Comparison of ENCODE assay signal across 12 cellular contexts in genomic region chr19:15374796-15375440, GRCh38. TPM values are rescaled to one million over a fixed set of nuclear protein-coding genes. Genes with fewer than 3 reads are reported as not detected.
DNase-seq lines count a peak whose midpoint lies in the region; ATAC-seq, FAIRE-seq and TF ChIP-seq lines count a peak whose summit lies in the region.
"Had no signal": no experiment of that assay in that cellular context is flagged by ENCODE, and none has a peak within 500 bp of the region (broad histone marks: within the 10 kb centered on the region; RNA-seq: fewer than 3 reads in every experiment).

No MANE protein-coding gene starts in this region.

- H2AFZ ChIP-seq in GM12878 (ENCODE audit: control insufficient read depth, low read depth, low read length), result no peak overlapping the region

- no peak overlapping the region for H3K4me2 ChIP-seq in GM12878 (ENCODE audit: control insufficient read depth, insufficient read depth)

- no peaks in the 10 kb centered on the region for H3K9me3 ChIP-seq in GM12878 (replicated peaks; ENCODE audit: control insufficient read depth, insufficient read depth, low read length)
- no peaks in the 10 kb centered on the region for H3K9me3 ChIP-seq in gastrocnemius medialis
- H3K9me3 ChIP-seq: SJSA1 had no signal

- H4K20me1 ChIP-seq in GM12878 (ENCODE audit: control insufficient read depth, insufficient read depth), result 0 out of 2 replicates have a peak, but pooled peaks cover 5% of the 10 kb centered on the region

- no peak overlapping the region for H3K4me3 ChIP-seq in GM12878
- peak overlapping the region; percentile 12 to 37 (median 21) for H3K4me3 ChIP-seq in gastrocnemius medialis
- H3K4me3 ChIP-seq: SJSA1 had no signal

- no peak for FAIRE-seq in GM12878 (lab: Jason Lieb, UNC)

- peak; percentile 20 for DNase-seq in GM13976 (ENCODE audit: low spot score)
- DNase-seq in GM12878 (ENCODE audit: low read depth, low spot score), result no peak
- DNase-seq in left ventricle myocardium superior, result peak; percentile 88
- DNase-seq in gastrocnemius medialis, result peak; percentile 81 to 85
- no peak for DNase-seq in omental fat pad (ENCODE audit: low spot score)
- DNase-seq in NCI-H2081 (lab: John Stamatoyannopoulos, UW), result no peak
- no peak for DNase-seq in SHP77 (lab: John Stamatoyannopoulos, UW)
- DNase-seq: NCI-H1417 treated with DMSO at 0.1 percent for 48 hours, NCI-H82 had no signal

- SMC1A ChIA-PET in GM12878 (lab: Charles Lee; ENCODE audit: uncharacterized antibody, unreplicated experiment), result interaction anchor here (1.6 to 1.8 kb wide), 3 partner anchors 14 to 45 kb away, joined by 3 to 6 read pairs (median 3); partner anchors contain the start of gene AKAP8L

- TF ChIP-seq CTCF in GM13976 (IDR thresholded peaks at IDR 0.05; ENCODE audit: borderline replicate concordance, control extremely low read depth, extremely low read depth, insufficient read depth, missing control alignments), result no peak
- TF ChIP-seq CTCF in GM12878 (IDR thresholded peaks at IDR 0.05 in 2 of 3, conservative IDR thresholded peaks at IDR 0.05 in 1 of 3; ENCODE audit: control insufficient read depth in 2 of 3, extremely low read depth in 1 of 3, insufficient read depth in 1 of 3, low read depth in 3 of 3, low read length in 3 of 3), result no peak
- no peak for TF ChIP-seq CTCF in gastrocnemius medialis (IDR thresholded peaks at IDR 0.05 in 4 of 5, conservative IDR thresholded peaks at IDR 0.05 in 1 of 5)
- no peak for TF ChIP-seq CTCF in omental fat pad (IDR thresholded peaks at IDR 0.05)

- H3K4me1 ChIP-seq in GM12878 (ENCODE audit: control insufficient read depth, insufficient read depth, low read length) (0 out of 2 replicates have a peak, but pooled peaks cover 2% of the 10 kb centered on the region), gastrocnemius medialis (peaks cover 46 to 48% of the 10 kb centered on the region in 2 donors)

- ATAC-seq in GM12878, result no peak
- peak; percentile 43 for ATAC-seq in left ventricle myocardium superior
- ATAC-seq in gastrocnemius medialis, result peak; percentile 40 to 48
- ATAC-seq in omental fat pad (ENCODE audit: low FRiP score), result no peak
- ATAC-seq in GM18517 (IDR thresholded peaks at IDR 0.05; ENCODE audit: unreplicated experiment), result no peak
- ATAC-seq: activated CD4-positive, CD25-positive, alpha-beta regulatory T cell treated with anti-CD3 and anti-CD28 coated beads, Interleukin-2, amount 50 U/mL, for 24 hours had no signal

- peaks cover 59% of the 10 kb centered on the region for H3K79me2 ChIP-seq in GM12878 (ENCODE audit: control insufficient read depth, insufficient read depth, low read length)

- BruUV-seq in GM12878 (replicated peaks; lab: Mats Ljungman, UMichigan), result TSS peak; percentile 11

- H3K27ac ChIP-seq in GM12878 (ENCODE audit: control insufficient read depth, insufficient read depth) (no peak overlapping the region), gastrocnemius medialis (peak overlapping the region; percentile 92 to 99 (median 96))
- H3K27ac ChIP-seq: SJSA1 had no signal

- H3K27me3 ChIP-seq in GM12878 (replicated peaks in 1 of 2; ENCODE audit: control insufficient read depth in 2 of 2, insufficient read depth in 2 of 2, low read length in 1 of 2), result no peaks in the 10 kb centered on the region
- no peaks in the 10 kb centered on the region for H3K27me3 ChIP-seq in gastrocnemius medialis
- H3K27me3 ChIP-seq: SJSA1 had no signal

- RAD21 ChIA-PET in GM12878 (lab: Charles Lee; ENCODE audit: unreplicated experiment), result no interaction called here

- TF ChIP-seq POLR2A in GM12878 (IDR thresholded peaks at IDR 0.05; ENCODE audit: low read depth, low read length) (peak; percentile 46; the same call in 1 of the 2 replicates), gastrocnemius medialis (IDR thresholded peaks at IDR 0.05) (peak in 1 of 2 donors; percentile 48)

- TF ChIP-seq RAD21 in GM12878 (IDR thresholded peaks at IDR 0.05; ENCODE audit: insufficient read depth, low read depth, low read length), result no peak

- H3K36me3 ChIP-seq in GM12878 (ENCODE audit: control insufficient read depth in 2 of 2, insufficient read depth in 2 of 2, low read length in 1 of 2) (peaks cover 8 to 36% of the 10 kb centered on the region in 2 experiments; a peak in 3 of 4 replicates), gastrocnemius medialis (peaks cover 0 to 39% of the 10 kb centered on the region in 2 donors)

- TF ChIP-seq EP300 in GM12878 (IDR thresholded peaks at IDR 0.05; ENCODE audit: borderline replicate concordance in 1 of 2, control insufficient read depth in 1 of 2, low read depth in 2 of 2, low read length in 2 of 2), result no peak

- CTCF ChIA-PET in GM12878 (lab: Yijun Ruan, JAX), result no interaction called here

- 91% methylated on average over 24 of the region's 24 CpGs for WGBS in GM12878 (ENCODE audit: insufficient coverage, insufficient replicate concordance, low lambda C conversion rate, missing lambda C conversion rate)

- POLR2A ChIA-PET in GM12878 (lab: Charles Lee), result no interaction called here

- in situ Hi-C loops in GM13976 (cut with MboI; ENCODE audit: low sequenced_read_pairs, unreplicated experiment), result no loop called here
- in situ Hi-C loops in GM12878 (cut with MboI), result no loop called here
- in situ Hi-C loops in gastrocnemius medialis (cut with MboI; ENCODE audit: low sequenced_read_pairs in 4 of 4), result loop anchor here (10.0 to 25.0 kb wide), 3 partner anchors 60 to 187 kb away; no protein-coding TSS in a partner anchor

- no peak overlapping the region for H3K9ac ChIP-seq in GM12878 (ENCODE audit: control insufficient read depth, insufficient read depth, low read length)

- intact Hi-C loops in GM12878 (cut with micrococcal nuclease; ENCODE audit: unreplicated experiment) (loop anchor here (5.0 kb wide), 2 partner anchors 87 to 113 kb away; partner anchors contain the start of gene RASAL3), left ventricle myocardium superior (cut with micrococcal nuclease) (no loop called here), gastrocnemius medialis (cut with DNase I; ENCODE audit: low total_unique reads) (loop anchor here (5.0 kb wide), 1 partner anchor 182 kb away; no protein-coding TSS in a partner anchor)

RNA-seq across cellular contexts. Expression of gene AKAP8, which starts 4.7 kb away (rescaled TPM):
- 26.9 and 28.2 TPM in 2 replicates for total RNA-seq in GM12878 (2013; cell fraction: nucleolus; rRNA removed)
- total RNA-seq in GM12878 (2014; rRNA removed) (23.7 and 24.5 TPM in 2 replicates), GM12878 (2014; rRNA removed; fragmentation: Illumina TruSeq; extraction: Trizol) (13.2 and 13.7 TPM in 2 replicates), GM12878 (2021) (51.1 and 57.7 TPM in 2 replicates), left ventricle myocardium superior (24.0 TPM), gastrocnemius medialis (10 to 100 TPM; 26.0 to 41.5 (median 27.5) TPM), omental fat pad (10 to 100 TPM; 17.5 to 45.6 (median 22.8) TPM)
- 10.9 TPM for polyA plus RNA-seq in GM12878 (2011; ENCODE audit: low read depth)
- polyA plus RNA-seq in GM12878 (2011; rRNA removed) (14.0 and 17.6 TPM in 2 replicates), GM12878 (2014; fragmentation: Illumina TruSeq; extraction: Trizol) (13.5 and 14.2 TPM in 2 replicates), GM12878 (2014; fragmentation: Nextera tagmentation; extraction: Ambion mirVana) (1 to 10 TPM; 5.3 to 5.5 TPM), GM12878 (2014; rRNA removed) (25.7 and 34.8 TPM in 2 replicates), GM12878 (2016; fragmentation: Nextera tagmentation; extraction: Ambion mirVana) (10 to 100 TPM; 26.3 to 27.8 TPM)
- 13.1 and 17.0 TPM in 2 replicates for polyA plus RNA-seq in GM12878 (2011; cell fraction: cytosol; rRNA removed)
- 44.7 and 58.8 TPM in 2 replicates for polyA plus RNA-seq in GM12878 (2011; cell fraction: nucleus; rRNA removed)
- polyA plus RNA-seq in GM12878 (2012), result 15.5 and 20.8 TPM in 2 replicates
- polyA minus RNA-seq in GM12878 (2011; rRNA and poly(A)+ RNA removed), result 8.9 and 10.5 TPM in 2 replicates
- 14.3 and 14.4 TPM in 2 replicates for polyA minus RNA-seq in GM12878 (2011; cell fraction: cytosol; rRNA and poly(A)+ RNA removed)
- 5.0 and 14.5 TPM in 2 replicates for polyA minus RNA-seq in GM12878 (2011; cell fraction: nucleus; rRNA and poly(A)+ RNA removed)

RNA-seq across cellular contexts. Expression of gene BRD4, which starts 42.6 kb away (rescaled TPM):
- total RNA-seq in GM12878 (2013; cell fraction: nucleolus; rRNA removed), result 132 and 152 TPM in 2 replicates
- total RNA-seq in GM12878 (2014; rRNA removed) (9.3 and 11.4 TPM in 2 replicates), GM12878 (2014; rRNA removed; fragmentation: Illumina TruSeq; extraction: Trizol) (8.2 and 9.3 TPM in 2 replicates), GM12878 (2021) (84.4 and 88.8 TPM in 2 replicates), left ventricle myocardium superior (67.4 TPM), gastrocnemius medialis (10 to 100 TPM; 64.8 to 83.2 (median 73.9) TPM), omental fat pad (10 to 100 TPM; 22.6 to 49.1 (median 30.1) TPM)
- polyA plus RNA-seq in GM12878 (2011; ENCODE audit: low read depth), result 13.0 TPM
- polyA plus RNA-seq in GM12878 (2011; rRNA removed) (3.9 and 6.0 TPM in 2 replicates), GM12878 (2014; fragmentation: Illumina TruSeq; extraction: Trizol) (12.1 and 22.9 TPM in 2 replicates), GM12878 (2014; fragmentation: Nextera tagmentation; extraction: Ambion mirVana) (1 to 10 TPM; 5.3 to 8.6 TPM), GM12878 (2014; rRNA removed) (18.3 and 26.8 TPM in 2 replicates), GM12878 (2016; fragmentation: Nextera tagmentation; extraction: Ambion mirVana) (10 to 100 TPM; 12.2 to 13.1 TPM)
- polyA plus RNA-seq in GM12878 (2011; cell fraction: cytosol; rRNA removed), result 4.3 and 5.9 TPM in 2 replicates
- 47.2 and 65.0 TPM in 2 replicates for polyA plus RNA-seq in GM12878 (2011; cell fraction: nucleus; rRNA removed)
- polyA plus RNA-seq in GM12878 (2012), result 33.0 and 53.4 TPM in 2 replicates
- 18.0 and 22.3 TPM in 2 replicates for polyA minus RNA-seq in GM12878 (2011; rRNA and poly(A)+ RNA removed)
- polyA minus RNA-seq in GM12878 (2011; cell fraction: cytosol; rRNA and poly(A)+ RNA removed), result 15.6 and 16.7 TPM in 2 replicates
- polyA minus RNA-seq in GM12878 (2011; cell fraction: nucleus; rRNA and poly(A)+ RNA removed), result 40.9 and 74.5 TPM in 2 replicates

RNA-seq across cellular contexts. Expression of gene AKAP8L, which starts 43.9 kb away (rescaled TPM):
- total RNA-seq in GM12878 (2013; cell fraction: nucleolus; rRNA removed), result 224 and 248 TPM in 2 replicates
- total RNA-seq in GM12878 (2014; rRNA removed) (59.8 and 64.3 TPM in 2 replicates), GM12878 (2014; rRNA removed; fragmentation: Illumina TruSeq; extraction: Trizol) (36.7 and 39.4 TPM in 2 replicates), GM12878 (2021) (60.3 and 60.5 TPM in 2 replicates), left ventricle myocardium superior (82.5 TPM), gastrocnemius medialis (100 to 1,000 TPM in 1 of 4 donors, 10 to 100 TPM in 3; 69.3 to 142 (median 85.6) TPM), omental fat pad (100 to 1,000 TPM in 1 of 4 donors, 10 to 100 TPM in 3; 52.2 to 141 (median 79.5) TPM)
- polyA plus RNA-seq in GM12878 (2011; ENCODE audit: low read depth), result 36.9 TPM
- polyA plus RNA-seq in GM12878 (2011; rRNA removed) (29.6 and 42.3 TPM in 2 replicates), GM12878 (2014; fragmentation: Illumina TruSeq; extraction: Trizol) (35.1 and 47.3 TPM in 2 replicates), GM12878 (2014; fragmentation: Nextera tagmentation; extraction: Ambion mirVana) (1 to 10 TPM in 1 of 2 experiments, under 1 TPM in 1; 0.66 to 3.8 TPM), GM12878 (2014; rRNA removed) (63.6 and 67.0 TPM in 2 replicates), GM12878 (2016; fragmentation: Nextera tagmentation; extraction: Ambion mirVana) (10 to 100 TPM; 25.8 to 40.6 TPM)
- 31.0 and 36.5 TPM in 2 replicates for polyA plus RNA-seq in GM12878 (2011; cell fraction: cytosol; rRNA removed)
- polyA plus RNA-seq in GM12878 (2011; cell fraction: nucleus; rRNA removed), result 443 and 591 TPM in 2 replicates
- polyA plus RNA-seq in GM12878 (2012), result 40.3 and 43.0 TPM in 2 replicates
- polyA minus RNA-seq in GM12878 (2011; rRNA and poly(A)+ RNA removed), result 57.6 and 57.9 TPM in 2 replicates
- polyA minus RNA-seq in GM12878 (2011; cell fraction: cytosol; rRNA and poly(A)+ RNA removed), result 15.5 and 16.3 TPM in 2 replicates
- polyA minus RNA-seq in GM12878 (2011; cell fraction: nucleus; rRNA and poly(A)+ RNA removed), result 60.4 and 102 TPM in 2 replicates

Comparison
In these comparisons a context has a peak if more than half of its experiments do, and no peak if none do; other contexts are left out.
1. DNase-seq: peak in GM13976 (single experiment), left ventricle myocardium superior (single experiment) and gastrocnemius medialis (2 of 2); none in GM12878 (single experiment), omental fat pad (single experiment), NCI-H2081 (0 of 2) and SHP77 (0 of 2).
2. ATAC-seq: peak in left ventricle myocardium superior (single experiment) and gastrocnemius medialis (2 of 2); none in GM12878 (single experiment), omental fat pad (single experiment) and GM18517 (single experiment).
3. in situ Hi-C loops: an anchor here in gastrocnemius medialis (10.0 to 25.0 kb wide); none called in GM13976 and GM12878.